Comparison of ENCODE assay signal across 28 cellular contexts in the genomic region with DNA sequence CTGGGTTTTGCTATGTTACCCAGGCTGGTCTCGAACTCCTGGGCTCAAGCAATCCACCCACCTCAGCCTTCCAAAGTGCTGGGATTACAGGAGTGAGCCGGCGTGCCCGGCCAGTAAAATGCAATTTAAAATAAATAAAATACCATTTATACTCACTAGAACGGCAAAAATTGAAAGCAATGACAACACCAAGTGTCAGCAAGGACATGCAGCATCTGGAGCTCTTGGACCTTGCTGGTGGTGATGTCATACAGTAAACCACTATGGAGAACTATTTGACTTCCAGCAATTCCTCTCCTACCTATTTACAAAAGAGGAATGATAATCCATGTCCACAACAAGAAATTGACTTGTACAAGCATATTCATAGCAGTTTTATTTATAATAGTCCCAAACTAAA.
"Had no signal": no experiment of that assay in that cellular context is flagged by ENCODE, and none has a peak within 500 bp of the region (broad histone marks: within the 10 kb centered on the region; RNA-seq: fewer than 3 reads in every experiment).

No MANE protein-coding gene starts in this region.

- H3K4me1 ChIP-seq: neural progenitor cell, parathyroid adenoma, psoas muscle, upper lobe of right lung, uterus had no signal

- ATAC-seq: natural killer cell; psoas muscle; sciatic nerve; stimulated activated memory B cell treated with anti-CD40 and anti-IgM and Interleukin-4, amounts not matched to agents 10 μg/mL and 1 μg/mL and 100 μg/mL, for 72 hours; stimulated activated naive CD8-positive, alpha-beta T cell treated with anti-CD3 and anti-CD28 coated beads, Interleukin-15, amount 100 ng/mL, for 72 hours; stimulated activated naive CD8-positive, alpha-beta T cell treated with anti-CD3 and anti-CD28 coated beads, Interleukin-15, Interleukin-2, amounts not matched to agents 100 U/mL and 50 U/mL, for 24 hours; upper lobe of right lung had no signal

- H3K4me3 ChIP-seq: neural progenitor cell, ovary, psoas muscle, skin epidermis, smooth muscle cell, spleen, suprapubic skin, testis, tibial artery, transverse colon, upper lobe of right lung, uterus had no signal

- H3K9me3 ChIP-seq: ovary, psoas muscle, spleen, suprapubic skin, testis, tibial artery, transverse colon, upper lobe of right lung, uterus had no signal

- H3K36me3 ChIP-seq: neural progenitor cell, ovary, spleen, suprapubic skin, tibial artery, transverse colon, upper lobe of right lung, uterus had no signal

- H3K27ac ChIP-seq: neural progenitor cell, ovary, parathyroid adenoma, psoas muscle, skin epidermis, spleen, suprapubic skin, tibial artery, transverse colon, upper lobe of right lung, uterus had no signal

- DNase-seq: natural killer cell; occipital lobe; ovary; posterior cingulate gyrus; psoas muscle; right cardiac atrium; spleen; stimulated activated CD4-positive, alpha-beta T cell treated with anti-CD3 and anti-CD28 coated beads, Interleukin-12 subunit alpha, Interleukin-12 subunit beta, amount 100 ng/mL, for 4 hours; stimulated activated CD4-positive, alpha-beta T cell treated with anti-CD3 and anti-CD28 coated beads, Interleukin-1b, Interleukin-23, amount 100 ng/mL, for 48 hours; stimulated activated CD4-positive, alpha-beta T cell treated with anti-CD3 and anti-CD28 coated beads, Interleukin-4, amount 100 ng/mL, for 1 hour; stimulated activated CD4-positive, alpha-beta T cell treated with anti-CD3 and anti-CD28 coated beads, Interleukin-4, amount 100 ng/mL, for 4 hours; stimulated activated CD8-positive, alpha-beta memory T cell treated with anti-CD3 and anti-CD28 coated beads, Interleukin-4, amount 100 ng/mL, for 48 hours; stimulated activated naive CD4-positive, alpha-beta T cell; stimulated activated naive CD8-positive, alpha-beta T cell treated with anti-CD3 and anti-CD28 coated beads, Interleukin-15, amount 100 ng/mL, for 72 hours; stimulated activated naive CD8-positive, alpha-beta T cell treated with anti-CD3 and anti-CD28 coated beads, Interleukin-15, Interleukin-2, amounts not matched to agents 100 U/mL and 50 U/mL, for 24 hours; substantia nigra; testis; tibial artery; transverse colon; upper lobe of right lung; uterus had no signal
